In genomic region chr1:26787381-26787705, GRCh38 we compare ENCODE assay signal across 8 cellular contexts. TPM values are rescaled to one million over a fixed set of nuclear protein-coding genes. Genes with fewer than 3 reads are reported as not detected.
A peak's percentile ranks its signal among the peaks of the same experiment; 100 is the strongest.
DNase-seq lines count a peak whose midpoint lies in the region; ATAC-seq, FAIRE-seq and TF ChIP-seq lines count a peak whose summit lies in the region.

No MANE protein-coding gene starts in this region.

- H3K27me3 ChIP-seq in PC-9 (ENCODE audit: insufficient read depth, low read depth) (no peaks in the 10 kb centered on the region), ascending aorta (no peaks in the 10 kb centered on the region)

- H3K9ac ChIP-seq in kidney (ENCODE audit: low read length in 2 of 2) = peak overlapping the region; percentile 96 to 97

- intact Hi-C loops in PC-9 (cut with micrococcal nuclease; ENCODE audit: unreplicated experiment) (loop anchor here (1.0 kb wide), 2 partner anchors 16 to 92 kb away; no protein-coding TSS in a partner anchor), ascending aorta (cut with DNase I) (loop anchor here (1.0 to 5.0 kb wide), 3 partner anchors 15 to 64 kb away; no protein-coding TSS in a partner anchor), kidney (cut with DNase I) (no loop called here)

- DNase-seq in DMS 273 (lab: John Stamatoyannopoulos, UW; ENCODE audit: unreplicated experiment) (peak; percentile 85), DMS 273 treated with DMSO at 0.1 percent for 48 hours (lab: John Stamatoyannopoulos, UW) (no peak), PC-9 (peak in 1 of 2 experiments; percentile 42), ascending aorta (ENCODE audit: low spot score in 2 of 2) (no peak), kidney (no peak), SW480 (ENCODE audit: low spot score) (no peak)
- peak; percentile 56 to 63 for DNase-seq in stimulated activated CD8-positive, alpha-beta memory T cell treated with anti-CD3 and anti-CD28 coated beads, Interleukin-15, amount 100 ng/mL, for 4 hours (ENCODE audit: low read depth in 2 of 2)

- no peak for FAIRE-seq in kidney (lab: Jason Lieb, UNC)

- BruUV-seq in PC-9 (replicated peaks; lab: Mats Ljungman, UMichigan) = TSS peak; percentile 63

- peak overlapping the region; percentile 81 for H2AFZ ChIP-seq in PC-9

- H3K9me3 ChIP-seq in PC-9 (ENCODE audit: insufficient read depth, low read depth) = no peaks in the 10 kb centered on the region
- H3K9me3 ChIP-seq in ascending aorta = no peaks in the 10 kb centered on the region
- no peaks in the 10 kb centered on the region for H3K9me3 ChIP-seq in kidney (ENCODE audit: control insufficient read depth in 1 of 2, low read length in 2 of 2)

- H3F3A ChIP-seq in PC-9 (ENCODE audit: insufficient read depth, low read depth) = peaks cover 43% of the 10 kb centered on the region; the same call in 1 of the 2 replicates

- H3K36me3 ChIP-seq in PC-9 (ENCODE audit: low read depth) (0 out of 2 replicates have a peak, but pooled peaks cover 1% of the 10 kb centered on the region), ascending aorta (peaks cover 0 to 6% of the 10 kb centered on the region in 2 donors), kidney (ENCODE audit: control insufficient read depth in 1 of 2, insufficient read depth in 2 of 2, low read length in 2 of 2) (no peaks in the 10 kb centered on the region)

- H3K27ac ChIP-seq in PC-9 (peak overlapping the region; percentile 92), ascending aorta (peak overlapping the region; percentile 98 to 99), kidney (ENCODE audit: low read depth in 2 of 2, low read length in 2 of 2) (peak overlapping the region; percentile 99 to 100)

- CTCF ChIA-PET in PC-9 (lab: Charles Lee) = no interaction called here

- POLR2A ChIA-PET in PC-9 (lab: Charles Lee; ENCODE audit: unreplicated experiment) = interaction anchor here (0.6 to 0.7 kb wide), 2 partner anchors 82 to 94 kb away, joined by 5 to 30 read pairs; no protein-coding TSS in a partner anchor

- peak overlapping the region; percentile 99 for H3K4me2 ChIP-seq in PC-9

- ATAC-seq in HG02642 (IDR thresholded peaks at IDR 0.05; ENCODE audit: poor library complexity, unreplicated experiment) = peak; percentile 50

- peaks cover 20% of the 10 kb centered on the region for H3K79me2 ChIP-seq in PC-9 (ENCODE audit: low read depth)

- H3K9me2 ChIP-seq in PC-9 (ENCODE audit: insufficient read depth) = no peaks in the 10 kb centered on the region

- H3K4me3 ChIP-seq in PC-9 (peak overlapping the region; percentile 93), ascending aorta (peak overlapping the region; percentile 60 to 74), kidney (ENCODE audit: low read length in 2 of 2) (peak overlapping the region; percentile 76 to 95)

- no peak for TF ChIP-seq CTCF in PC-9 (conservative IDR thresholded peaks at IDR 0.05)
- no peak for TF ChIP-seq CTCF in ascending aorta (IDR thresholded peaks at IDR 0.05)
- no peak for TF ChIP-seq CTCF in kidney (IDR thresholded peaks at IDR 0.05; ENCODE audit: borderline replicate concordance, extremely low read depth, insufficient read depth)

- H3K4me1 ChIP-seq in PC-9 (replicated peaks; ENCODE audit: insufficient read depth) = peaks cover 58% of the 10 kb centered on the region
- H3K4me1 ChIP-seq in ascending aorta = peaks cover 9 to 25% of the 10 kb centered on the region in 2 donors
- peaks cover 40 to 46% of the 10 kb centered on the region in 2 donors for H3K4me1 ChIP-seq in kidney (ENCODE audit: control insufficient read depth in 1 of 2, insufficient read depth in 1 of 2, low read depth in 1 of 2, low read length in 2 of 2)

- no peaks in the 10 kb centered on the region for H4K20me1 ChIP-seq in PC-9 (ENCODE audit: insufficient read depth)

RNA-seq across cellular contexts. Expression of gene PIGV, which starts 0.4 kb away (rescaled TPM):
- total RNA-seq in PC-9 (2021) (30.8 and 31.9 TPM in 2 replicates), ascending aorta (8.8 TPM), kidney (13.8 TPM)
- polyA plus RNA-seq in kidney (ENCODE audit: insufficient read depth, low read depth, low replicate concordance) = 15.5 TPM

RNA-seq across cellular contexts. Expression of gene ZDHHC18, which starts 39.1 kb away (rescaled TPM):
- total RNA-seq in PC-9 (2021) = 27.2 and 36.1 TPM in 2 replicates
- total RNA-seq in ascending aorta = 36.0 TPM
- 15.6 TPM for total RNA-seq in kidney
- polyA plus RNA-seq in kidney (ENCODE audit: insufficient read depth, low read depth, low replicate concordance) = 6.7 TPM

Comparison
In these comparisons a context has a peak if more than half of its experiments do, and no peak if none do; other contexts are left out.
1. DNase-seq: peak in DMS 273 (single experiment) and stimulated activated CD8-positive, alpha-beta memory T cell treated with anti-CD3 and anti-CD28 coated beads, Interleukin-15, amount 100 ng/mL, for 4 hours (2 of 2); none in DMS 273 treated with DMSO at 0.1 percent for 48 hours (single experiment), ascending aorta (0 of 2), kidney (single experiment) and SW480 (single experiment).
2. Peak in every context shown above with its lines, with median percentiles within 50 percentile points of each other: H3K27ac ChIP-seq and H3K4me3 ChIP-seq.